ENCODE assay signal across 12 cellular contexts in genomic region chr13:51000058-51000457, GRCh38.
DNase-seq lines count a peak whose midpoint lies in the region; ATAC-seq and TF ChIP-seq lines count a peak whose summit lies in the region.
"Had no signal": no experiment of that assay in that cellular context is flagged by ENCODE, and none has a peak within 500 bp of the region (broad histone marks: within the 10 kb centered on the region; RNA-seq: fewer than 3 reads in every experiment).

No MANE protein-coding gene starts in this region.

- H3K36me3 Mint-ChIP-seq in brain: no peaks in the 10 kb centered on the region

- DNase-seq in Daoy (ENCODE audit: low read depth): peak; percentile 8
- DNase-seq in M059J (ENCODE audit: low read depth): peak; percentile 70
- peak; percentile 33 for DNase-seq in myocyte (ENCODE audit: low read depth)
- no peak for DNase-seq in 8988T
- DNase-seq in cardiac septum (ENCODE audit: low spot score): no peak
- DNase-seq: EL, KG1, NCI-H226, NCI-H526 treated with DMSO at 0.1 percent for 48 hours had no signal

- no peaks in the 10 kb centered on the region for H3K27me3 Mint-ChIP-seq in brain

- H3K27ac Mint-ChIP-seq in brain: peak overlapping the region; percentile 49 to 98 (median 87)

- H3K4me1 Mint-ChIP-seq in brain: peaks cover 71% of the 10 kb centered on the region

- ATAC-seq in GM21737 (IDR thresholded peaks at IDR 0.05; ENCODE audit: unreplicated experiment): no peak
- ATAC-seq: Panc1 had no signal

- TF ChIP-seq CTCF in brain (conservative IDR thresholded peaks at IDR 0.05): no peak

- no peaks in the 10 kb centered on the region for H3K9me3 Mint-ChIP-seq in brain

- H3K4me3 Mint-ChIP-seq in brain: peak overlapping the region in 1 of 5 experiments; percentile 63

- intact Hi-C loops in cardiac septum (cut with DNase I): no loop called here

Comparison
In these comparisons a context has a peak if more than half of its experiments do, and no peak if none do; other contexts are left out.
1. DNase-seq: peak in Daoy (single experiment), M059J (single experiment) and myocyte (single experiment); none in 8988T (single experiment) and cardiac septum (single experiment).